Comparison of ENCODE assay signal across 9 cellular contexts in genomic region chr16:69444873-69445517, GRCh38. TPM values are rescaled to one million over a fixed set of nuclear protein-coding genes. Genes with fewer than 3 reads are reported as not detected.
A peak's percentile ranks its signal among the peaks of the same experiment; 100 is the strongest.
DNase-seq lines count a peak whose midpoint lies in the region; ATAC-seq, FAIRE-seq and TF ChIP-seq lines count a peak whose summit lies in the region.
"Had no signal": no experiment of that assay in that cellular context is flagged by ENCODE, and none has a peak within 500 bp of the region (broad histone marks: within the 10 kb centered on the region; RNA-seq: fewer than 3 reads in every experiment).

No MANE protein-coding gene starts in this region.

- no peak for TF ChIP-seq RAD21 in SK-N-SH (IDR thresholded peaks at IDR 0.05; ENCODE audit: low read length)

- H3K27me3 ChIP-seq in SK-N-SH (ENCODE audit: insufficient read depth) (no peaks in the 10 kb centered on the region), keratinocyte (ENCODE audit: control insufficient read depth, extremely low read depth, insufficient read depth, low read length) (no peaks in the 10 kb centered on the region)

- peaks cover 63% of the 10 kb centered on the region for H3K79me2 ChIP-seq in SK-N-SH (ENCODE audit: insufficient read depth)
- H3K79me2 ChIP-seq in keratinocyte (ENCODE audit: control insufficient read depth, insufficient read depth, low read length) = peaks cover 53% of the 10 kb centered on the region

- WGBS in SK-N-SH (ENCODE audit: low lambda C conversion rate) = 86% methylated on average over 2 of the region's 2 CpGs

- no peaks in the 10 kb centered on the region for H3K9me3 ChIP-seq in SK-N-SH
- H3K9me3 ChIP-seq in keratinocyte (ENCODE audit: control insufficient read depth, low read depth, low read length) = no peaks in the 10 kb centered on the region

- H3K9ac ChIP-seq in SK-N-SH (peak overlapping the region; percentile 39), keratinocyte (ENCODE audit: control insufficient read depth, extremely low read depth, insufficient read depth, low read length) (no peak overlapping the region)

- no peaks in the 10 kb centered on the region for H3K9me2 ChIP-seq in SK-N-SH

- H3K27ac ChIP-seq in SK-N-SH (ENCODE audit: low read depth in 2 of 2, low read length in 1 of 2) (peak overlapping the region; percentile 46 to 58; a peak in 3 of 4 replicates), keratinocyte (ENCODE audit: control insufficient read depth, insufficient read depth, low read length) (peak overlapping the region; percentile 70)

- FAIRE-seq in keratinocyte (lab: Jason Lieb, UNC) = no peak

- DNase-seq in SK-N-SH (no peak), astrocyte of the spinal cord (ENCODE audit: low read depth, low spot score) (peak; percentile 64), keratinocyte (ENCODE audit: low read depth, low spot score) (no peak), superior temporal gyrus (ENCODE audit: extremely low spot score) (peak; percentile 63), GM13976 (ENCODE audit: low spot score) (no peak)
- DNase-seq: NCI-H774 had no signal

- peak overlapping the region; percentile 71 for H3K4me2 ChIP-seq in SK-N-SH
- H3K4me2 ChIP-seq in keratinocyte (ENCODE audit: control insufficient read depth, extremely low read depth, insufficient read depth, low read depth, low read length) = peak overlapping the region; percentile 80

- peaks cover 3% of the 10 kb centered on the region for H3K9me1 ChIP-seq in keratinocyte (ENCODE audit: control insufficient read depth, extremely low read depth, insufficient read depth, low read length)

- peaks cover 7 to 10% of the 10 kb centered on the region in 2 experiments; a peak in 3 of 4 replicates for H3K4me1 ChIP-seq in SK-N-SH (ENCODE audit: control insufficient read depth in 1 of 2, insufficient read depth in 2 of 2, low read depth in 1 of 2, low read length in 1 of 2)
- peaks cover 20% of the 10 kb centered on the region for H3K4me1 ChIP-seq in keratinocyte (ENCODE audit: control insufficient read depth, extremely low read depth, insufficient read depth, low read length)

- in situ Hi-C loops in astrocyte of the spinal cord (cut with HindIII; ENCODE audit: low sequenced_read_pairs) = no loop called here
- in situ Hi-C loops in GM13976 (cut with MboI; ENCODE audit: low sequenced_read_pairs, unreplicated experiment) = no loop called here

- H3F3A ChIP-seq in SK-N-SH (replicated peaks; ENCODE audit: insufficient read depth) = peaks cover 6% of the 10 kb centered on the region

- POLR2A ChIA-PET in SK-N-SH (lab: Yijun Ruan, JAX) = no interaction called here

- ATAC-seq in SK-N-SH treated with all-trans-retinoic acid at 6 μM for 48 hours (no peak), GM18502 (IDR thresholded peaks at IDR 0.05; ENCODE audit: poor library complexity, unreplicated experiment) (no peak), GM21447 (IDR thresholded peaks at IDR 0.05; ENCODE audit: unreplicated experiment) (no peak)

- dilution Hi-C loops in keratinocyte (cut with MboI; ENCODE audit: extremely low pct_ligation_motif_present, low sequenced_read_pairs) = no loop called here

- H3K4me3 ChIP-seq in SK-N-SH (ENCODE audit: low read depth in 2 of 2, low read length in 1 of 2) (peak overlapping the region; percentile 12 to 22; a peak in 3 of 4 replicates), astrocyte of the spinal cord (ENCODE audit: low read depth, low read length) (no peak overlapping the region), keratinocyte (ENCODE audit: control insufficient read depth in 2 of 3, extremely low read depth in 1 of 3, insufficient read depth in 2 of 3, low read depth in 1 of 3, low read length in 3 of 3) (peak overlapping the region in 1 of 3 experiments; percentile 50)

- TF ChIP-seq CTCF in SK-N-SH (IDR thresholded peaks at IDR 0.05) (no peak), astrocyte of the spinal cord (IDR thresholded peaks at IDR 0.05; ENCODE audit: low read depth, low read length) (no peak), keratinocyte (optimal IDR thresholded peaks at IDR 0.05 in 1 of 3, IDR thresholded peaks at IDR 0.05 in 1 of 3, conservative IDR thresholded peaks at IDR 0.05 in 1 of 3; ENCODE audit: extremely low read depth in 1 of 3, insufficient read depth in 2 of 3, low read length in 3 of 3) (no peak), GM13976 (IDR thresholded peaks at IDR 0.05; ENCODE audit: borderline replicate concordance, control extremely low read depth, extremely low read depth, insufficient read depth, missing control alignments) (no peak)

- H2AFZ ChIP-seq in SK-N-SH (ENCODE audit: low read depth) = peak overlapping the region; percentile 52
- no peak overlapping the region for H2AFZ ChIP-seq in keratinocyte (ENCODE audit: control insufficient read depth, low read length)

- no peak for TF ChIP-seq EP300 in SK-N-SH (IDR thresholded peaks at IDR 0.05; ENCODE audit: borderline replicate concordance in 1 of 2, low read depth in 1 of 2, low read length in 1 of 2)

- H4K20me1 ChIP-seq in SK-N-SH (ENCODE audit: insufficient read depth) = no peaks in the 10 kb centered on the region
- H4K20me1 ChIP-seq in keratinocyte (ENCODE audit: control insufficient read depth, extremely low read depth, insufficient read depth, low read length) = no peaks in the 10 kb centered on the region

- H3K36me3 ChIP-seq in SK-N-SH (replicated peaks in 1 of 2; ENCODE audit: control insufficient read depth in 1 of 2, insufficient read depth in 2 of 2, low read length in 1 of 2) (peaks cover 9 to 29% of the 10 kb centered on the region in 2 experiments), keratinocyte (ENCODE audit: control insufficient read depth in 2 of 2, extremely low read depth in 1 of 2, insufficient read depth in 2 of 2, low read length in 2 of 2) (peaks cover 3 to 5% of the 10 kb centered on the region in 2 experiments)

- CTCF ChIA-PET in SK-N-SH (lab: Yijun Ruan, JAX) = interaction anchor here (0.9 kb wide), 1 partner anchor 11 kb away, joined by 3 read pairs; no protein-coding TSS in a partner anchor

TF ChIP-seq in SK-N-SH, 30 proteins besides CTCF, POLR2A, EP300 and RAD21 (continues in another document):
- no peak for TF ChIP-seq FOXM1 (IDR thresholded peaks at IDR 0.05; ENCODE audit: low read depth)
- TF ChIP-seq TEAD4 (IDR thresholded peaks at IDR 0.05; ENCODE audit: borderline replicate concordance, insufficient read depth) = no peak
- no peak for TF ChIP-seq RFX5 (IDR thresholded peaks at IDR 0.05; ENCODE audit: low read length)
- no peak for TF ChIP-seq PBX3 (IDR thresholded peaks at IDR 0.05)
- TF ChIP-seq RCOR1 (IDR thresholded peaks at IDR 0.05; ENCODE audit: low read length) = no peak
- TF ChIP-seq JUND (IDR thresholded peaks at IDR 0.05) = no peak
- no peak for TF ChIP-seq CHD2 (IDR thresholded peaks at IDR 0.05; ENCODE audit: low read length, partially characterized antibody)

TF ChIP-seq in SK-N-SH treated with all-trans-retinoic acid at 6 μM for 48 hours, 23 proteins besides CTCF, POLR2A, EP300 and RAD21:
- no peak for TF ChIP-seq OSR1 (CRISPR knock-in tag; IDR thresholded peaks at IDR 0.05)
- TF ChIP-seq CSDC2 (CRISPR knock-in tag; IDR thresholded peaks at IDR 0.05) = no peak
- no peak for TF ChIP-seq CSRNP3 (CRISPR knock-in tag; IDR thresholded peaks at IDR 0.05)
- no peak for TF ChIP-seq SNAI2 (CRISPR knock-in tag; IDR thresholded peaks at IDR 0.05)
- TF ChIP-seq ZNF8 (CRISPR knock-in tag; IDR thresholded peaks at IDR 0.05) = no peak

RNA-seq across cellular contexts. Expression of gene CYB5B, which starts 20.6 kb away (rescaled TPM):
- polyA plus RNA-seq in SK-N-SH (2012; rRNA removed) (64.4 and 86.1 TPM in 2 replicates), keratinocyte (204 to 287 TPM (median 246 TPM) in 3 replicates)
- 65.8 and 78.1 TPM in 2 replicates for polyA plus RNA-seq in SK-N-SH (2012; cell fraction: cytosol; rRNA removed)
- 15.2 and 43.7 TPM in 2 replicates for polyA plus RNA-seq in SK-N-SH (2012; cell fraction: nucleus; rRNA removed)
- polyA plus RNA-seq in keratinocyte (2011; ENCODE audit: low read depth) = 9.4 TPM
- polyA plus RNA-seq in keratinocyte (2011; cell fraction: cytosol; rRNA removed) = 150 and 279 TPM in 2 replicates
- polyA plus RNA-seq in keratinocyte (2011; cell fraction: nucleus; rRNA removed) = 137 and 147 TPM in 2 replicates
- polyA plus RNA-seq in keratinocyte (2012; ENCODE audit: low replicate concordance) = 46.9 and 123 TPM in 2 replicates
- polyA minus RNA-seq in keratinocyte = 123 to 200 TPM (median 142 TPM) in 3 replicates
- 48.9 TPM for polyA minus RNA-seq in keratinocyte (2011; cell fraction: cytosol; rRNA and poly(A)+ RNA removed)
- polyA minus RNA-seq in keratinocyte (2011; cell fraction: nucleus; rRNA and poly(A)+ RNA removed) = 39.4 and 68.7 TPM in 2 replicates

RNA-seq across cellular contexts. Expression of gene TERF2, which starts 59.2 kb away (rescaled TPM):
- polyA plus RNA-seq in SK-N-SH (2012; rRNA removed) (12.3 and 14.2 TPM in 2 replicates), keratinocyte (11.4 to 18.0 TPM (median 16.8 TPM) in 3 replicates)
- polyA plus RNA-seq in SK-N-SH (2012; cell fraction: cytosol; rRNA removed) = 14.4 and 14.5 TPM in 2 replicates
- polyA plus RNA-seq in SK-N-SH (2012; cell fraction: nucleus; rRNA removed) = 12.6 and 13.6 TPM in 2 replicates
- polyA plus RNA-seq in keratinocyte (2011; ENCODE audit: low read depth) = 32.4 TPM
- polyA plus RNA-seq in keratinocyte (2011; cell fraction: cytosol; rRNA removed) = 13.7 and 15.1 TPM in 2 replicates
- 20.8 and 21.3 TPM in 2 replicates for polyA plus RNA-seq in keratinocyte (2011; cell fraction: nucleus; rRNA removed)
- polyA plus RNA-seq in keratinocyte (2012; ENCODE audit: low replicate concordance) = 15.4 and 18.0 TPM in 2 replicates
- 10.8 to 15.3 TPM (median 13.9 TPM) in 3 replicates for polyA minus RNA-seq in keratinocyte
- 17.3 TPM for polyA minus RNA-seq in keratinocyte (2011; cell fraction: cytosol; rRNA and poly(A)+ RNA removed)
- 11.3 and 13.3 TPM in 2 replicates for polyA minus RNA-seq in keratinocyte (2011; cell fraction: nucleus; rRNA and poly(A)+ RNA removed)

Comparison
In these comparisons a context has a peak if more than half of its experiments do, and no peak if none do; other contexts are left out.
1. DNase-seq: peak in astrocyte of the spinal cord (single experiment) and superior temporal gyrus (single experiment); none in SK-N-SH (single experiment), keratinocyte (single experiment) and GM13976 (single experiment).